Comparison of ENCODE assay signal across 22 cellular contexts in the genomic region with DNA sequence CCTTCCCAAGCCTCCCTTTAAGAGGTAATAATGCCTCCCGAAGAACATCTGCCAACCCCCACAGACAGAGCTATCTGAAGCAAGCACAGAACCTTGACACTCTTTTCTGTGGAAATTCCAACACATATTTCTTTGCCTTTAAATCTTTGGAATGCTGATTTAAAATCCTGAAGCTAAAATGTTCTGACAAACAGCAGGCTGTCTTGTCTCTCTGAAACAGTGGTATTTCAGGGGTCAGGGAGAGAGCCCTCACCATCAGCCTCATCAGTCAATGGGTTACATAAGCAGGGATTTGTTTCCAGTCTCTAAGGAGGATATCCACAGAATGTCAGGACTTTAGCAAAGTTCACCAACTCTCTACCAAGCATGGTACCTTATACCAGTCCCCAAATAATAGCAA.
"Had no signal": no experiment of that assay in that cellular context is flagged by ENCODE, and none has a peak within 500 bp of the region (broad histone marks: within the 10 kb centered on the region; RNA-seq: fewer than 3 reads in every experiment).

No MANE protein-coding gene starts in this region.

- H3K9me3 ChIP-seq: esophagus muscularis mucosa, gastroesophageal sphincter, left ventricle myocardium inferior, lower lobe of right lung, ovary, right atrium auricular region, stomach, thoracic aorta, transverse colon had no signal

- H3K9me3 Mint-ChIP-seq: central memory CD8-positive, alpha-beta T cell; neural crest cell; stimulated activated naive B cell treated with anti-CD40 and anti-IgM and Interleukin-4, amounts not matched to agents 10 μg/mL and 1 μg/mL and 100 μg/mL, for 72 hours had no signal

- H3K36me3 Mint-ChIP-seq: stimulated activated naive B cell treated with anti-CD40 and anti-IgM and Interleukin-4, amounts not matched to agents 10 μg/mL and 1 μg/mL and 100 μg/mL, for 72 hours had no signal

- FAIRE-seq: endometrium had no signal

- H3K27ac ChIP-seq: esophagus muscularis mucosa, gastroesophageal sphincter, left ventricle myocardium inferior, lower lobe of right lung, ovary, right atrium auricular region, stomach, thoracic aorta, transverse colon had no signal

- H3K4me2 ChIP-seq: smooth muscle cell had no signal

- H3K27me3 Mint-ChIP-seq: central memory CD8-positive, alpha-beta T cell; naive thymus-derived CD4-positive, alpha-beta T cell; stimulated activated naive B cell treated with anti-CD40 and anti-IgM and Interleukin-4, amounts not matched to agents 10 μg/mL and 1 μg/mL and 100 μg/mL, for 72 hours had no signal

- H3K4me3 Mint-ChIP-seq: central memory CD8-positive, alpha-beta T cell; naive thymus-derived CD4-positive, alpha-beta T cell; neural crest cell; stimulated activated naive B cell treated with anti-CD40 and anti-IgM and Interleukin-4, amounts not matched to agents 10 μg/mL and 1 μg/mL and 100 μg/mL, for 72 hours had no signal

- ATAC-seq: gastroesophageal sphincter; lower lobe of right lung; naive thymus-derived CD4-positive, alpha-beta T cell; stimulated activated naive B cell treated with anti-CD40 and anti-IgM and Interleukin-4, amounts not matched to agents 10 μg/mL and 1 μg/mL and 100 μg/mL, for 72 hours had no signal

- H3K4me1 Mint-ChIP-seq: neural crest cell had no signal

- H3K4me1 ChIP-seq: esophagus muscularis mucosa, right atrium auricular region had no signal

- H3K4me3 ChIP-seq: esophagus muscularis mucosa, gastroesophageal sphincter, left ventricle myocardium inferior, lower lobe of right lung, ovary, right atrium auricular region, smooth muscle cell, stomach, thoracic aorta, transverse colon had no signal

- H3K27me3 ChIP-seq: esophagus muscularis mucosa, gastroesophageal sphincter, ovary, right atrium auricular region, stomach, transverse colon had no signal

- H3K36me3 ChIP-seq: esophagus muscularis mucosa, gastroesophageal sphincter, left ventricle myocardium inferior, lower lobe of right lung, ovary, right atrium auricular region, stomach, thoracic aorta, transverse colon had no signal

- DNase-seq: effector memory CD4-positive, alpha-beta T cell; foreskin fibroblast; glutamatergic neuron; islet precursor cell; left ventricle myocardium inferior; lower lobe of right lung; mesendoderm; naive thymus-derived CD4-positive, alpha-beta T cell; ovary; stimulated activated CD4-positive, alpha-beta T cell treated with anti-CD3 and anti-CD28 coated beads, Interleukin-4, amount 100 ng/mL, for 1 hour; stimulated activated naive B cell treated with anti-CD40 and anti-IgM and Interleukin-4, amounts not matched to agents 10 μg/mL and 1 μg/mL and 100 μg/mL, for 72 hours; stomach; substantia nigra; transverse colon had no signal

- H3K27ac Mint-ChIP-seq: stimulated activated naive B cell treated with anti-CD40 and anti-IgM and Interleukin-4, amounts not matched to agents 10 μg/mL and 1 μg/mL and 100 μg/mL, for 72 hours had no signal
